Comparison of ENCODE assay signal across 27 cellular contexts in genomic region chr1:3290438-3290837, GRCh38.
"Had no signal": no experiment of that assay in that cellular context is flagged by ENCODE, and none has a peak within 500 bp of the region (broad histone marks: within the 10 kb centered on the region; RNA-seq: fewer than 3 reads in every experiment).

No MANE protein-coding gene starts in this region.

- H3K36me3 ChIP-seq: stomach, suprapubic skin, thoracic aorta, thyroid gland, tibial nerve, transverse colon, upper lobe of left lung, upper lobe of right lung, uterus, vagina had no signal

- DNase-seq: stimulated activated CD4-positive, alpha-beta T cell treated with anti-CD3 and anti-CD28 coated beads, Interleukin-2, amount 100 ng/mL, for 48 hours; stimulated activated CD4-positive, alpha-beta T cell treated with anti-CD3 and anti-CD28 coated beads, Interleukin-4, amount 100 ng/mL, for 1 hour; stimulated activated CD4-positive, alpha-beta T cell treated with anti-CD3 and anti-CD28 coated beads, Interleukin-4, amount 100 ng/mL, for 24 hours; stimulated activated CD4-positive, alpha-beta T cell treated with anti-CD3 and anti-CD28 coated beads, Interleukin-4, amount 100 ng/mL, for 4 hours; stimulated activated CD8-positive, alpha-beta memory T cell treated with anti-CD3 and anti-CD28 coated beads, Interleukin-4, amount 100 ng/mL, for 48 hours; stimulated activated naive B cell treated with anti-CD40 and anti-IgM and Interleukin-4, amounts not matched to agents 10 μg/mL and 1 μg/mL and 100 μg/mL, for 72 hours; stimulated activated naive CD4-positive, alpha-beta T cell; stimulated activated naive CD4-positive, alpha-beta T cell treated with Interleukin-2 at 50 U/mL for 16 hours; stimulated activated naive CD8-positive, alpha-beta T cell treated with anti-CD3 and anti-CD28 coated beads, Interleukin-15, amount 100 ng/mL, for 72 hours; stimulated activated naive CD8-positive, alpha-beta T cell treated with anti-CD3 and anti-CD28 coated beads, Interleukin-15, Interleukin-2, amounts not matched to agents 100 U/mL and 50 U/mL, for 24 hours; stomach; substantia nigra; testis; thyroid gland; tibial artery; transverse colon; trophoblast cell; upper lobe of right lung; uterus had no signal

- H3K4me1 ChIP-seq: suprapubic skin, testis, transverse colon, upper lobe of left lung, upper lobe of right lung, uterus, vagina had no signal

- ATAC-seq: stimulated activated effector memory CD8-positive, alpha-beta T cell treated with anti-CD3 and anti-CD28 coated beads, Interleukin-12 subunit alpha, Interleukin-12 subunit beta, amount 100 ng/mL, for 72 hours; stimulated activated memory B cell treated with anti-CD40 and anti-IgM and Interleukin-4, amounts not matched to agents 10 μg/mL and 1 μg/mL and 100 μg/mL, for 72 hours; stimulated activated naive B cell treated with anti-CD40 and anti-IgM and Interleukin-4, amounts not matched to agents 10 μg/mL and 1 μg/mL and 100 μg/mL, for 72 hours; stimulated activated naive CD8-positive, alpha-beta T cell treated with anti-CD3 and anti-CD28 coated beads, Interleukin-15, Interleukin-2, amounts not matched to agents 100 U/mL and 50 U/mL, for 24 hours; upper lobe of right lung had no signal

- H3K9me3 ChIP-seq: stomach, suprapubic skin, testis, thoracic aorta, thyroid gland, tibial artery, tibial nerve, transverse colon, upper lobe of left lung, upper lobe of right lung, uterus, vagina had no signal

- H3K4me3 ChIP-seq: stomach, suprapubic skin, testis, thoracic aorta, thyroid gland, tibial artery, tibial nerve, transverse colon, upper lobe of left lung, upper lobe of right lung, uterus, vagina had no signal

- FAIRE-seq: urothelium cell line had no signal

- H3K27ac ChIP-seq: stomach, suprapubic skin, testis, thyroid gland, tibial artery, tibial nerve, transverse colon, upper lobe of left lung, upper lobe of right lung, uterus, vagina had no signal

- H3K27me3 ChIP-seq: testis, thyroid gland, tibial artery, upper lobe of left lung, upper lobe of right lung, uterus had no signal
